16 cellular contexts compared by ENCODE assay signal in the genomic region with DNA sequence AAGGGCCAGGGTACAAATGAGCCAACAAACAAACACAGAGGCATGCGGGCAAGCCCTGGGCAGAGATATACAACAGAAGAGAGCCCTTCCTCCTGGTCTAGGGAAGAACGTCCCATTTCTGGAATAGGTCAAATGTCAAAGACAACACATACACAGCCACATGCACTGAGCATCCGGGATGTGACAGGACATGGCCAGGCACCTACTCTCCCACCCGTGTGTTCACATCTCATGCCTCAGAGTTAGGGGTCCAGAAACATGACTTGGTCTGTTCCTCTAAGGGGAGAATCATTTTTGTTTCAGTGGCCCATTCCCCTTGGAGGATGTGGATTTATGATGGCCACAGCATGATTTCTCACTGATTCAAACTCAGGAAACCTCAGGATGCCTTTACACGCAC. TPM values are rescaled to one million over a fixed set of nuclear protein-coding genes. Genes with fewer than 3 reads are reported as not detected.
DNase-seq lines count a peak whose midpoint lies in the region; ATAC-seq lines count a peak whose summit lies in the region.
"Had no signal": no experiment of that assay in that cellular context is flagged by ENCODE, and none has a peak within 500 bp of the region (broad histone marks: within the 10 kb centered on the region; RNA-seq: fewer than 3 reads in every experiment).

No MANE protein-coding gene starts in this region.

- peaks cover 84% of the 10 kb centered on the region for H3K4me1 Mint-ChIP-seq in stimulated activated naive CD8-positive, alpha-beta T cell treated with anti-CD3 and anti-CD28 coated beads, Interleukin-15, Interleukin-2, amounts not matched to agents 100 ng/mL and 50 ng/mL, for 24 hours (ENCODE audit: low read depth)
- H3K4me1 Mint-ChIP-seq in activated T-helper 17 cell treated with anti-CD3 and anti-CD28 coated beads, Interleukin-2, amount 50 U/mL, for 72 hours: peaks cover 48% of the 10 kb centered on the region
- H3K4me1 Mint-ChIP-seq in naive thymus-derived CD4-positive, alpha-beta T cell: peaks cover 30 to 88% (median 54%) of the 10 kb centered on the region in 7 donors

- peaks cover 32% of the 10 kb centered on the region for H3K36me3 Mint-ChIP-seq in stimulated activated naive CD8-positive, alpha-beta T cell treated with anti-CD3 and anti-CD28 coated beads, Interleukin-15, Interleukin-2, amounts not matched to agents 100 ng/mL and 50 ng/mL, for 24 hours (ENCODE audit: low read depth)
- peaks cover 28% of the 10 kb centered on the region for H3K36me3 Mint-ChIP-seq in activated T-helper 17 cell treated with anti-CD3 and anti-CD28 coated beads, Interleukin-2, amount 50 U/mL, for 72 hours (ENCODE audit: low read depth)
- H3K36me3 Mint-ChIP-seq in naive thymus-derived CD4-positive, alpha-beta T cell: peaks cover 0 to 47% (median 4%) of the 10 kb centered on the region in 5 donors

- POLR2A ChIA-PET in naive thymus-derived CD4-positive, alpha-beta T cell (lab: Charles Lee): interaction anchor here (1.1 to 4.2 kb wide), 7 partner anchors 9 to 28 kb away, joined by 3 to 32 read pairs (median 5); no protein-coding TSS in a partner anchor

- no peak for DNase-seq in stimulated activated naive CD8-positive, alpha-beta T cell treated with anti-CD3 and anti-CD28 coated beads, Interleukin-15, Interleukin-2, amounts not matched to agents 100 U/mL and 50 U/mL, for 24 hours
- no peak for DNase-seq in naive thymus-derived CD4-positive, alpha-beta T cell
- DNase-seq in aorta (no peak), NCI-H1436 (lab: John Stamatoyannopoulos, UW) (no peak)
- no peak for DNase-seq in activated CD4-positive, CD25-positive, alpha-beta regulatory T cell (lab: John Stamatoyannopoulos, UW)
- DNase-seq: C1 segment of cervical spinal cord; cortex of kidney; immature natural killer cell; NCI-H2107; NK-92 treated with Interleukin-12 subunit alpha and Interleukin-12 subunit beta, amount 100 ng/mL, for 24 hours; stimulated activated CD4-positive, alpha-beta T cell treated with anti-CD3 and anti-CD28 coated beads, Interleukin-4, amount 100 ng/mL, for 1 hour had no signal

- H3K9me3 Mint-ChIP-seq in stimulated activated naive CD8-positive, alpha-beta T cell treated with anti-CD3 and anti-CD28 coated beads, Interleukin-15, Interleukin-2, amounts not matched to agents 100 ng/mL and 50 ng/mL, for 24 hours: no peaks in the 10 kb centered on the region
- H3K9me3 Mint-ChIP-seq in activated T-helper 17 cell treated with anti-CD3 and anti-CD28 coated beads, Interleukin-2, amount 50 U/mL, for 72 hours: peaks cover 3% of the 10 kb centered on the region
- H3K9me3 Mint-ChIP-seq in naive thymus-derived CD4-positive, alpha-beta T cell: peaks cover 0 to 39% (median 25%) of the 10 kb centered on the region in 11 donors

- WGBS in aorta, 2 donors: 59% methylated on average over 5 of the region's 5 CpGs

- H3K27me3 ChIP-seq in naive thymus-derived CD4-positive, alpha-beta T cell (ENCODE audit: control insufficient read depth in 2 of 2, insufficient read depth in 2 of 2, low read length in 2 of 2): no peaks in the 10 kb centered on the region
- H3K27me3 ChIP-seq in aorta (ENCODE audit: control insufficient read depth in 1 of 2, insufficient read depth in 2 of 2, low read length in 1 of 2): no peaks in the 10 kb centered on the region

- CTCF ChIA-PET in naive thymus-derived CD4-positive, alpha-beta T cell (lab: Charles Lee): interaction anchor here (2.4 kb wide), 1 partner anchor 22 kb away, joined by 6 read pairs; no protein-coding TSS in a partner anchor

- no peak for ATAC-seq in stimulated activated naive CD8-positive, alpha-beta T cell treated with anti-CD3 and anti-CD28 coated beads, Interleukin-15, Interleukin-2, amounts not matched to agents 100 U/mL and 50 U/mL, for 24 hours
- no peak for ATAC-seq in activated T-helper 17 cell treated with anti-CD3 and anti-CD28 coated beads, Interleukin-2, amount 50 U/mL, for 72 hours (replicated peaks)
- no peak for ATAC-seq in naive thymus-derived CD4-positive, alpha-beta T cell
- ATAC-seq in aorta (ENCODE audit: low FRiP score): no peak
- ATAC-seq in GM18873 (IDR thresholded peaks at IDR 0.05; ENCODE audit: low FRiP score, unreplicated experiment): no peak

- no peak overlapping the region for H3K27ac ChIP-seq in naive thymus-derived CD4-positive, alpha-beta T cell (ENCODE audit: low read depth, low read length)
- peak overlapping the region; percentile 86 to 93 for H3K27ac ChIP-seq in aorta (ENCODE audit: low read depth in 1 of 2, low read length in 2 of 2)

- no peaks in the 10 kb centered on the region for H3K36me3 ChIP-seq in naive thymus-derived CD4-positive, alpha-beta T cell (ENCODE audit: control insufficient read depth in 2 of 3, insufficient read depth in 3 of 3, low read length in 3 of 3)
- H3K36me3 ChIP-seq in aorta (ENCODE audit: control insufficient read depth in 1 of 2, insufficient read depth in 2 of 2, low read length in 1 of 2): no peaks in the 10 kb centered on the region

- peak overlapping the region; percentile 96 for H3K27ac Mint-ChIP-seq in stimulated activated naive CD8-positive, alpha-beta T cell treated with anti-CD3 and anti-CD28 coated beads, Interleukin-15, Interleukin-2, amounts not matched to agents 100 ng/mL and 50 ng/mL, for 24 hours
- H3K27ac Mint-ChIP-seq in activated T-helper 17 cell treated with anti-CD3 and anti-CD28 coated beads, Interleukin-2, amount 50 U/mL, for 72 hours: peak overlapping the region; percentile 95
- H3K27ac Mint-ChIP-seq in naive thymus-derived CD4-positive, alpha-beta T cell: peak overlapping the region in 3 of 9 donors; percentile 72 to 97 (median 76)

- peaks cover 35 to 41% of the 10 kb centered on the region in 2 donors for H3K4me1 ChIP-seq in naive thymus-derived CD4-positive, alpha-beta T cell (ENCODE audit: control insufficient read depth in 2 of 2, insufficient read depth in 2 of 2, low read length in 2 of 2)
- peaks cover 3 to 7% of the 10 kb centered on the region in 2 donors for H3K4me1 ChIP-seq in aorta (ENCODE audit: control insufficient read depth in 1 of 2, insufficient read depth in 2 of 2, low read length in 2 of 2)

- H3K4me3 Mint-ChIP-seq in stimulated activated naive CD8-positive, alpha-beta T cell treated with anti-CD3 and anti-CD28 coated beads, Interleukin-15, Interleukin-2, amounts not matched to agents 100 ng/mL and 50 ng/mL, for 24 hours: peak overlapping the region; percentile 27
- H3K4me3 Mint-ChIP-seq in activated T-helper 17 cell treated with anti-CD3 and anti-CD28 coated beads, Interleukin-2, amount 50 U/mL, for 72 hours: peak overlapping the region; percentile 87
- peak overlapping the region in 6 of 10 donors; percentile 4 to 92 (median 70) for H3K4me3 Mint-ChIP-seq in naive thymus-derived CD4-positive, alpha-beta T cell
- H3K4me3 Mint-ChIP-seq: immature natural killer cell had no signal

- H3K9me3 ChIP-seq in naive thymus-derived CD4-positive, alpha-beta T cell (ENCODE audit: control insufficient read depth in 2 of 3, low read length in 3 of 3): peaks cover 0 to 19% (median 17%) of the 10 kb centered on the region in 3 experiments
- no peaks in the 10 kb centered on the region for H3K9me3 ChIP-seq in aorta (ENCODE audit: control insufficient read depth, low read length)

- intact Hi-C loops in naive thymus-derived CD4-positive, alpha-beta T cell (cut with micrococcal nuclease): loop anchor here in 1 of 2 donors (5.0 kb wide), 1 partner anchor 105 kb away; the partner anchor contains the start of genes DDX24 and IFI27L1
- intact Hi-C loops in aorta (cut with DNase I): loop anchor here in 1 of 2 donors (5.0 kb wide), 1 partner anchor 1330 kb away; no protein-coding TSS in a partner anchor

- H3K4me3 ChIP-seq in naive thymus-derived CD4-positive, alpha-beta T cell (ENCODE audit: low read length): peak overlapping the region; percentile 11
- H3K4me3 ChIP-seq in aorta (ENCODE audit: low read length in 2 of 2): no peak overlapping the region

- H3K27me3 Mint-ChIP-seq in stimulated activated naive CD8-positive, alpha-beta T cell treated with anti-CD3 and anti-CD28 coated beads, Interleukin-15, Interleukin-2, amounts not matched to agents 100 ng/mL and 50 ng/mL, for 24 hours: peaks cover 18% of the 10 kb centered on the region
- no peaks in the 10 kb centered on the region for H3K27me3 Mint-ChIP-seq in activated T-helper 17 cell treated with anti-CD3 and anti-CD28 coated beads, Interleukin-2, amount 50 U/mL, for 72 hours
- H3K27me3 Mint-ChIP-seq in naive thymus-derived CD4-positive, alpha-beta T cell: peaks cover 0 to 6% (median 6%) of the 10 kb centered on the region in 5 donors

RNA-seq across cellular contexts. Expression of gene ASB2, which starts 0.8 kb away (rescaled TPM):
- total RNA-seq in activated T-helper 17 cell treated with anti-CD3 and anti-CD28 coated beads, Interleukin-2, amount 50 U/mL, for 72 hours: 10 to 100 TPM; 48.5 to 68.7 TPM
- total RNA-seq in naive thymus-derived CD4-positive, alpha-beta T cell: 10 to 100 TPM in 1 of 5 experiments, 1 to 10 TPM in 2, under 1 TPM in 2; 0.32 to 63.1 (median 1.4) TPM
- not detected for polyA plus RNA-seq in naive thymus-derived CD4-positive, alpha-beta T cell
- 10 to 100 TPM; 53.3 to 57.0 TPM for total RNA-seq in aorta
- 10 to 100 TPM in 1 of 2 donors, 1 to 10 TPM in 1; 9.1 to 24.8 TPM for polyA plus RNA-seq in aorta

RNA-seq across cellular contexts. Expression of gene CCDC197, which starts 19.9 kb away (rescaled TPM):
- total RNA-seq in activated T-helper 17 cell treated with anti-CD3 and anti-CD28 coated beads, Interleukin-2, amount 50 U/mL, for 72 hours: under 1 TPM in 1 of 2 donors, not detected in 1; 0.37 TPM
- total RNA-seq in naive thymus-derived CD4-positive, alpha-beta T cell: not detected
- not detected for polyA plus RNA-seq in naive thymus-derived CD4-positive, alpha-beta T cell
- total RNA-seq in aorta: under 1 TPM in 1 of 2 donors, not detected in 1; 0.60 TPM
- polyA plus RNA-seq in aorta: not detected
- total RNA-seq: fibroblast of villous mesenchyme, mononuclear cell had no signal
- polyA plus RNA-seq: immature natural killer cell had no signal

RNA-seq across cellular contexts. Expression of gene OTUB2, which starts 49.0 kb away (rescaled TPM):
- total RNA-seq in activated T-helper 17 cell treated with anti-CD3 and anti-CD28 coated beads, Interleukin-2, amount 50 U/mL, for 72 hours: 10 to 100 TPM in 1 of 2 donors, 1 to 10 TPM in 1; 6.3 to 11.0 TPM
- 1 to 10 TPM in 1 of 5 experiments, under 1 TPM in 3, not detected in 1; 0.11 to 2.5 (median 0.63) TPM for total RNA-seq in naive thymus-derived CD4-positive, alpha-beta T cell
- under 1 TPM; 0.35 to 0.56 TPM for polyA plus RNA-seq in naive thymus-derived CD4-positive, alpha-beta T cell
- total RNA-seq in aorta: under 1 TPM; 0.42 to 0.60 TPM
- not detected for polyA plus RNA-seq in aorta

RNA-seq across cellular contexts. Expression of gene FAM181A, which starts 50.0 kb away (rescaled TPM):
- not detected for total RNA-seq in activated T-helper 17 cell treated with anti-CD3 and anti-CD28 coated beads, Interleukin-2, amount 50 U/mL, for 72 hours
- total RNA-seq in naive thymus-derived CD4-positive, alpha-beta T cell: not detected
- polyA plus RNA-seq in naive thymus-derived CD4-positive, alpha-beta T cell: not detected
- not detected for total RNA-seq in aorta
- not detected for polyA plus RNA-seq in aorta
- total RNA-seq: fibroblast of villous mesenchyme, mononuclear cell had no signal
- polyA plus RNA-seq: immature natural killer cell had no signal

Comparison
In these comparisons a context has a peak if more than half of its experiments do, and no peak if none do; other contexts are left out.
1. H3K4me3 Mint-ChIP-seq: peak in every context shown above with its lines; median percentile 87 in activated T-helper 17 cell treated with anti-CD3 and anti-CD28 coated beads, Interleukin-2, amount 50 U/mL, for 72 hours; 70 in naive thymus-derived CD4-positive, alpha-beta T cell; 27 in stimulated activated naive CD8-positive, alpha-beta T cell treated with anti-CD3 and anti-CD28 coated beads, Interleukin-15, Interleukin-2, amounts not matched to agents 100 ng/mL and 50 ng/mL, for 24 hours.